In genomic region chr1:61221642-61222041, GRCh38 we compare ENCODE assay signal across 17 cellular contexts.
DNase-seq lines count a peak whose midpoint lies in the region; ATAC-seq and TF ChIP-seq lines count a peak whose summit lies in the region.
"Had no signal": no experiment of that assay in that cellular context is flagged by ENCODE, and none has a peak within 500 bp of the region (broad histone marks: within the 10 kb centered on the region; RNA-seq: fewer than 3 reads in every experiment).

No MANE protein-coding gene starts in this region.

- no peak for ATAC-seq in HG02571 (IDR thresholded peaks at IDR 0.05; ENCODE audit: unreplicated experiment)
- ATAC-seq: Panc1; stimulated activated memory B cell treated with anti-CD40 and anti-IgM and Interleukin-4, amounts not matched to agents 10 μg/mL and 1 μg/mL and 100 μg/mL, for 72 hours; T-helper 17 cell had no signal

- H3K27me3 ChIP-seq in liver (ENCODE audit: control insufficient read depth in 4 of 4, insufficient read depth in 4 of 4, low read length in 3 of 4), result no peaks in the 10 kb centered on the region
- H3K27me3 ChIP-seq: adrenal gland had no signal

- POLR2A ChIA-PET in HEK293T (lab: Yijun Ruan, JAX), result no interaction called here

- H3K27ac ChIP-seq in cingulate gyrus (ENCODE audit: low read depth, low read length) (peak overlapping the region; percentile 35), liver (ENCODE audit: low read depth in 1 of 2, low read length in 2 of 2) (peak overlapping the region; percentile 66 to 68), temporal lobe (ENCODE audit: low read depth, low read length) (peak overlapping the region; percentile 72)
- H3K27ac ChIP-seq: 22Rv1, adrenal gland had no signal

- WGBS in liver, result 55% methylated on average over 4 of the region's 4 CpGs

- no peak overlapping the region for H3K9ac ChIP-seq in liver (ENCODE audit: low read depth in 1 of 2, low read length in 2 of 2)

- H3K9me3 ChIP-seq in liver (ENCODE audit: control insufficient read depth in 4 of 4, low read length in 3 of 4), result no peaks in the 10 kb centered on the region

- peaks cover 2 to 25% (median 13%) of the 10 kb centered on the region in 4 donors for H3K4me1 ChIP-seq in liver (ENCODE audit: control insufficient read depth in 4 of 4, insufficient read depth in 4 of 4, low read length in 3 of 4)

- CTCF ChIA-PET in HEK293T (lab: Yijun Ruan, JAX), result no interaction called here

- no peak for TF ChIP-seq CTCF in liver (IDR thresholded peaks at IDR 0.05; ENCODE audit: low read depth, low read length, missing input control)

- no peaks in the 10 kb centered on the region for H3K36me3 ChIP-seq in liver (ENCODE audit: control insufficient read depth in 4 of 4, insufficient read depth in 3 of 4, low read depth in 1 of 4, low read length in 3 of 4)
- H3K36me3 ChIP-seq: adrenal gland had no signal

- no peak for TF ChIP-seq RAD21 in liver (IDR thresholded peaks at IDR 0.05)

- peak; percentile 42 for DNase-seq in DMS 273 (lab: John Stamatoyannopoulos, UW; ENCODE audit: unreplicated experiment)
- DNase-seq in DMS 273 treated with DMSO at 0.1 percent for 48 hours (lab: John Stamatoyannopoulos, UW), result no peak
- no peak for DNase-seq in NCI-H82 treated with DMSO at 0.1 percent for 48 hours (lab: John Stamatoyannopoulos, UW; ENCODE audit: unreplicated experiment)
- no peak for DNase-seq in HEK293T (ENCODE audit: extremely low spot score)
- DNase-seq: activated T-cell treated with anti-CD3 and anti-CD28 coated beads for 4 hours; adrenal gland; CD4-positive, alpha-beta memory T cell; NCI-H446; stimulated activated CD4-positive, alpha-beta T cell treated with anti-CD3 and anti-CD28 coated beads, Interleukin-4, amount 100 ng/mL, for 24 hours; T-helper 17 cell had no signal

- no peak overlapping the region for H3K4me3 ChIP-seq in liver (ENCODE audit: low read depth in 1 of 3, low read length in 3 of 3)
- H3K4me3 ChIP-seq: adrenal gland had no signal

TF ChIP-seq in liver, 16 proteins besides CTCF, POLR2A, EP300 and RAD21:
- TF ChIP-seq YY1 (IDR thresholded peaks at IDR 0.05) (no peak), REST (IDR thresholded peaks at IDR 0.05) (no peak), NR2F2 (IDR thresholded peaks at IDR 0.05) (no peak), HNF4A (conservative IDR thresholded peaks at IDR 0.05) (no peak), GABPA (IDR thresholded peaks at IDR 0.05 in 1 of 2, conservative IDR thresholded peaks at IDR 0.05 in 1 of 2) (no peak), SP1 (IDR thresholded peaks at IDR 0.05) (no peak), FOXA1 (IDR thresholded peaks at IDR 0.05) (no peak), ZBTB33 (IDR thresholded peaks at IDR 0.05) (no peak)

TF ChIP-seq in HEK293T, 16 proteins besides CTCF, POLR2A, EP300 and RAD21:
- TF ChIP-seq L3MBTL2 (conservative IDR thresholded peaks at IDR 0.05) (no peak), HDGF (IDR thresholded peaks at IDR 0.05; ENCODE audit: borderline replicate concordance) (no peak), NFRKB (IDR thresholded peaks at IDR 0.05) (no peak), SP1 (IDR thresholded peaks at IDR 0.05) (no peak), TARDBP (IDR thresholded peaks at IDR 0.05) (no peak), LEF1 (IDR thresholded peaks at IDR 0.05; ENCODE audit: borderline replicate concordance) (no peak), PKNOX1 (IDR thresholded peaks at IDR 0.05) (no peak), BHLHE40 (IDR thresholded peaks at IDR 0.05; ENCODE audit: borderline replicate concordance) (no peak)
